8 cellular contexts compared by ENCODE assay signal in genomic region chr20:37007898-37008649, GRCh38. TPM values are rescaled to one million over a fixed set of nuclear protein-coding genes. Genes with fewer than 3 reads are reported as not detected.
DNase-seq lines count a peak whose midpoint lies in the region; ATAC-seq and TF ChIP-seq lines count a peak whose summit lies in the region.

No MANE protein-coding gene starts in this region.

- H3K9me3 ChIP-seq in AG04450 (ENCODE audit: control insufficient read depth, insufficient read depth, low read length) (no peaks in the 10 kb centered on the region; the same call in 1 of the 2 replicates), thymus (ENCODE audit: control insufficient read depth) (no peaks in the 10 kb centered on the region)

- DNase-seq in AG04450 (ENCODE audit: low read depth, low spot score): no peak
- DNase-seq in SKM-1 (lab: John Stamatoyannopoulos, UW; ENCODE audit: unreplicated experiment): peak; percentile 55
- DNase-seq in foreskin keratinocyte: peak in 1 of 2 donors; percentile 13
- DNase-seq in lower leg skin (ENCODE audit: low spot score in 2 of 2): no peak
- DNase-seq in DMS153 treated with DMSO at 0.1 percent for 48 hours (lab: John Stamatoyannopoulos, UW; ENCODE audit: unreplicated experiment): no peak

- TF ChIP-seq POLR2A in lower leg skin (IDR thresholded peaks at IDR 0.05): no peak

- H3K27ac ChIP-seq in AG04450 (ENCODE audit: low read depth, low read length) (no peak overlapping the region), foreskin keratinocyte (no peak overlapping the region), thymus (ENCODE audit: low read depth) (peak overlapping the region; percentile 52)

- peak; percentile 33; the same call in 1 of the 2 replicates for TF ChIP-seq CTCF in AG04450 (IDR thresholded peaks at IDR 0.05; ENCODE audit: low read depth, low read length)
- peak; percentile 33; the same call in 1 of the 3 replicates for TF ChIP-seq CTCF in GM12872 (IDR thresholded peaks at IDR 0.05; ENCODE audit: insufficient read depth, low read depth, low read length)
- peak; percentile 36 for TF ChIP-seq CTCF in foreskin keratinocyte (conservative IDR thresholded peaks at IDR 0.05)
- no peak for TF ChIP-seq CTCF in lower leg skin (IDR thresholded peaks at IDR 0.05)

- CTCF ChIA-PET in AG04450 (lab: Charles Lee): interaction anchor here (0.8 to 2.8 kb wide), 9 partner anchors 10 to 184 kb away, joined by 3 to 25 read pairs (median 4); partner anchors contain the start of genes MROH8 and RPN2

- POLR2A ChIA-PET in AG04450 (lab: Yijun Ruan, JAX): no interaction called here

- intact Hi-C loops in lower leg skin (cut with DNase I; ENCODE audit: low total_unique reads): no loop called here

- H3K4me1 ChIP-seq in foreskin keratinocyte: no peaks in the 10 kb centered on the region
- no peaks in the 10 kb centered on the region for H3K4me1 ChIP-seq in thymus (ENCODE audit: control insufficient read depth, insufficient read depth, low read length)

- H3K4me3 ChIP-seq in AG04450 (ENCODE audit: low read depth, low read length) (no peak overlapping the region), thymus (ENCODE audit: low read length) (no peak overlapping the region), lower leg skin (ENCODE audit: low read depth, poor library complexity, severe bottlenecking) (no peak overlapping the region)

- H3K27me3 ChIP-seq in AG04450 (ENCODE audit: control insufficient read depth, insufficient read depth, low read length) (no peaks in the 10 kb centered on the region), foreskin keratinocyte (no peaks in the 10 kb centered on the region), thymus (ENCODE audit: control insufficient read depth, insufficient read depth) (no peaks in the 10 kb centered on the region)

- peaks cover 16% of the 10 kb centered on the region for H3K36me3 ChIP-seq in thymus (ENCODE audit: control insufficient read depth, insufficient read depth)

- ATAC-seq in foreskin keratinocyte (no peak), HG03108 (IDR thresholded peaks at IDR 0.05; ENCODE audit: unreplicated experiment) (no peak)

RNA-seq across cellular contexts. Expression of gene SAMHD1, which starts 56.6 kb away (rescaled TPM):
- 19.4 and 25.2 TPM in 2 replicates for polyA plus RNA-seq in AG04450 (2011; rRNA removed)
- polyA minus RNA-seq in AG04450 (2011; rRNA and poly(A)+ RNA removed): 16.4 and 20.7 TPM in 2 replicates
- 66.2 and 71.5 TPM in 2 replicates for total RNA-seq in foreskin keratinocyte
- polyA plus RNA-seq in foreskin keratinocyte: 39.0 and 40.9 TPM in 2 replicates
- 86.2 TPM for polyA plus RNA-seq in thymus
- 100 to 1,000 TPM in 1 of 4 donors, 10 to 100 TPM in 3; 29.4 to 109 (median 38.3) TPM for total RNA-seq in lower leg skin

Comparison
In these comparisons a context has a peak if more than half of its experiments do, and no peak if none do; other contexts are left out.
1. CTCF ChIP-seq: peak in AG04450 (single experiment), GM12872 (single experiment) and foreskin keratinocyte (single experiment); none in lower leg skin (0 of 3).